In genomic region chr1:206982216-206982615, GRCh38 we compare ENCODE assay signal across 8 cellular contexts. TPM values are rescaled to one million over a fixed set of nuclear protein-coding genes. Genes with fewer than 3 reads are reported as not detected.
A peak's percentile ranks its signal among the peaks of the same experiment; 100 is the strongest.
DNase-seq lines count a peak whose midpoint lies in the region; ATAC-seq and TF ChIP-seq lines count a peak whose summit lies in the region.

No MANE protein-coding gene starts in this region.

- DNase-seq in COR-L47 (lab: John Stamatoyannopoulos, UW) (peak; percentile 52), NCI-H510A treated with DMSO at 0.1 percent for 48 hours (lab: John Stamatoyannopoulos, UW) (peak; percentile 47), dermis blood vessel endothelial cell (peak; percentile 57), lung microvascular endothelial cell (ENCODE audit: low read depth in 2 of 2) (peak; percentile 34 to 53), coronary artery (ENCODE audit: low spot score) (no peak)
- peak; percentile 33 to 45 for DNase-seq in activated CD4-positive, alpha-beta T cell treated with anti-CD3 and anti-CD28 coated beads, Interleukin-2, amount 50 U/mL, for 24 hours (ENCODE audit: low read depth in 1 of 2, low spot score in 1 of 2)
- peak; percentile 75 for DNase-seq in stimulated activated CD8-positive, alpha-beta memory T cell treated with anti-CD3 and anti-CD28 coated beads, Interleukin-4, amount 100 ng/mL, for 48 hours

- H3K4me3 ChIP-seq in coronary artery, result no peak overlapping the region

- TF ChIP-seq CTCF in coronary artery (IDR thresholded peaks at IDR 0.05), result no peak

- ATAC-seq in HG02798 (IDR thresholded peaks at IDR 0.05; ENCODE audit: poor library complexity, unreplicated experiment), result peak; percentile 68

- no peak overlapping the region for H3K27ac ChIP-seq in coronary artery

RNA-seq across cellular contexts. Expression of gene FCAMR, which starts 12.0 kb away (rescaled TPM):
- total RNA-seq in dermis blood vessel endothelial cell, result not detected in 2 replicates
- not detected in 2 replicates for total RNA-seq in lung microvascular endothelial cell

RNA-seq across cellular contexts. Expression of gene PIGR, which starts 36.0 kb away (rescaled TPM):
- total RNA-seq in dermis blood vessel endothelial cell (under 0.01 TPM in 2 replicates), lung microvascular endothelial cell (not detected in 2 replicates)

RNA-seq across cellular contexts. Expression of gene C1orf116, which starts 50.3 kb away (rescaled TPM):
- total RNA-seq in dermis blood vessel endothelial cell, result 0.05 and 0.17 TPM in 2 replicates
- total RNA-seq in lung microvascular endothelial cell, result not detected in 2 replicates
